ENCODE assay signal across 7 cellular contexts in genomic region chr3:16234281-16234680, GRCh38.
"Had no signal": no experiment of that assay in that cellular context is flagged by ENCODE, and none has a peak within 500 bp of the region (broad histone marks: within the 10 kb centered on the region; RNA-seq: fewer than 3 reads in every experiment).

No MANE protein-coding gene starts in this region.

- H3K4me3 ChIP-seq: K562 had no signal

- ATAC-seq: HepG2, K562 had no signal

- DNase-seq: IMR-90, KBM-7, KG1 had no signal

- H3K27ac ChIP-seq: HL-60, KMS-11 had no signal
